21 cellular contexts compared by ENCODE assay signal in genomic region chr2:238039151-238039550, GRCh38. TPM values are rescaled to one million over a fixed set of nuclear protein-coding genes. Genes with fewer than 3 reads are reported as not detected.
A peak's percentile ranks its signal among the peaks of the same experiment; 100 is the strongest.
DNase-seq lines count a peak whose midpoint lies in the region; ATAC-seq and TF ChIP-seq lines count a peak whose summit lies in the region.
"Had no signal": no experiment of that assay in that cellular context is flagged by ENCODE, and none has a peak within 500 bp of the region (broad histone marks: within the 10 kb centered on the region; RNA-seq: fewer than 3 reads in every experiment).

No MANE protein-coding gene starts in this region.

- CTCF ChIA-PET in activated CD8-positive, alpha-beta T cell treated with anti-CD3 and anti-CD28 coated beads for 36 hours (lab: Charles Lee), result no interaction called here

- peaks cover 55 to 74% of the 10 kb centered on the region in 2 donors for H3K36me3 ChIP-seq in ascending aorta

- no peak overlapping the region for H3K27ac ChIP-seq in ascending aorta

- H3K27me3 ChIP-seq in ascending aorta, result no peaks in the 10 kb centered on the region
- H3K27me3 ChIP-seq: BE2C had no signal

- H3K4me3 Mint-ChIP-seq in activated naive CD8-positive, alpha-beta T cell, result no peak overlapping the region
- H3K4me3 Mint-ChIP-seq in activated naive CD8-positive, alpha-beta T cell treated with anti-CD3 and anti-CD28 coated beads, Interleukin-2, amount 50 U/mL, for 24 hours, result no peak overlapping the region
- H3K4me3 Mint-ChIP-seq in activated CD8-positive, alpha-beta T cell treated with anti-CD3 and anti-CD28 coated beads for 36 hours, result no peak overlapping the region
- no peak overlapping the region for H3K4me3 Mint-ChIP-seq in chondrocyte (ENCODE audit: unreplicated experiment)
- H3K4me3 Mint-ChIP-seq: CD4-positive, CD25-positive, alpha-beta regulatory T cell; CD8-positive, alpha-beta memory T cell had no signal

- ATAC-seq in activated naive CD8-positive, alpha-beta T cell treated with anti-CD3 and anti-CD28 coated beads, Interleukin-2, amount 50 U/mL, for 24 hours, result no peak
- no peak for ATAC-seq in activated CD8-positive, alpha-beta T cell treated with anti-CD3 and anti-CD28 coated beads for 36 hours
- ATAC-seq: GM12878, HCT116 had no signal

- H3K36me3 Mint-ChIP-seq in activated naive CD8-positive, alpha-beta T cell, result peaks cover 29% of the 10 kb centered on the region
- H3K36me3 Mint-ChIP-seq in activated naive CD8-positive, alpha-beta T cell treated with anti-CD3 and anti-CD28 coated beads, Interleukin-2, amount 50 U/mL, for 24 hours (ENCODE audit: low read depth), result peaks cover 52% of the 10 kb centered on the region
- peaks cover 50% of the 10 kb centered on the region for H3K36me3 Mint-ChIP-seq in activated CD8-positive, alpha-beta T cell treated with anti-CD3 and anti-CD28 coated beads for 36 hours (ENCODE audit: low read depth)
- peaks cover 42% of the 10 kb centered on the region for H3K36me3 Mint-ChIP-seq in chondrocyte (ENCODE audit: low read depth)

- no peaks in the 10 kb centered on the region for H3K9me3 Mint-ChIP-seq in activated naive CD8-positive, alpha-beta T cell (ENCODE audit: low read depth)
- no peaks in the 10 kb centered on the region for H3K9me3 Mint-ChIP-seq in activated naive CD8-positive, alpha-beta T cell treated with anti-CD3 and anti-CD28 coated beads, Interleukin-2, amount 50 U/mL, for 24 hours
- H3K9me3 Mint-ChIP-seq in activated CD8-positive, alpha-beta T cell treated with anti-CD3 and anti-CD28 coated beads for 36 hours, result no peaks in the 10 kb centered on the region
- no peaks in the 10 kb centered on the region for H3K9me3 Mint-ChIP-seq in chondrocyte (ENCODE audit: low read depth)
- H3K9me3 Mint-ChIP-seq: CD8-positive, alpha-beta memory T cell had no signal

- no peaks in the 10 kb centered on the region for H3K27me3 Mint-ChIP-seq in activated naive CD8-positive, alpha-beta T cell
- H3K27me3 Mint-ChIP-seq in activated naive CD8-positive, alpha-beta T cell treated with anti-CD3 and anti-CD28 coated beads, Interleukin-2, amount 50 U/mL, for 24 hours, result no peaks in the 10 kb centered on the region
- H3K27me3 Mint-ChIP-seq in activated CD8-positive, alpha-beta T cell treated with anti-CD3 and anti-CD28 coated beads for 36 hours, result no peaks in the 10 kb centered on the region
- H3K27me3 Mint-ChIP-seq in chondrocyte (ENCODE audit: low read depth), result no peaks in the 10 kb centered on the region
- H3K27me3 Mint-ChIP-seq: CD4-positive, CD25-positive, alpha-beta regulatory T cell; CD8-positive, alpha-beta memory T cell had no signal

- no peak for DNase-seq in activated naive CD8-positive, alpha-beta T cell treated with anti-CD3 and anti-CD28 coated beads, Interleukin-2, amount 50 U/mL, for 24 hours
- DNase-seq in activated CD8-positive, alpha-beta T cell treated with anti-CD3 and anti-CD28 coated beads for 36 hours, result no peak
- DNase-seq in chondrocyte (ENCODE audit: low spot score) (peak; percentile 38), UCSD-AML1 (lab: John Stamatoyannopoulos, UW; ENCODE audit: unreplicated experiment) (no peak), ascending aorta (ENCODE audit: low spot score in 2 of 2) (no peak), Kasumi-1 (lab: John Stamatoyannopoulos, UW) (no peak)
- DNase-seq: ACHN; BE2C; C1 segment of cervical spinal cord; CD4-positive, CD25-positive, alpha-beta regulatory T cell; CD8-positive, alpha-beta memory T cell; COR-L47; DMS 273 treated with DMSO at 0.1 percent for 48 hours; DMS53; DND-41; EL; GOT3; H7 had no signal

- H3K4me3 ChIP-seq in ascending aorta, result no peak overlapping the region
- H3K4me3 ChIP-seq: GM12878 had no signal

- intact Hi-C loops in activated CD8-positive, alpha-beta T cell treated with anti-CD3 and anti-CD28 coated beads for 36 hours (cut with micrococcal nuclease), result no loop called here
- intact Hi-C loops in ascending aorta (cut with DNase I), result no loop called here

- H3K4me1 Mint-ChIP-seq in activated naive CD8-positive, alpha-beta T cell (ENCODE audit: low read depth), result no peaks in the 10 kb centered on the region
- H3K4me1 Mint-ChIP-seq in activated naive CD8-positive, alpha-beta T cell treated with anti-CD3 and anti-CD28 coated beads, Interleukin-2, amount 50 U/mL, for 24 hours, result no peaks in the 10 kb centered on the region
- H3K4me1 Mint-ChIP-seq in activated CD8-positive, alpha-beta T cell treated with anti-CD3 and anti-CD28 coated beads for 36 hours (ENCODE audit: low read depth), result no peaks in the 10 kb centered on the region
- no peaks in the 10 kb centered on the region for H3K4me1 Mint-ChIP-seq in chondrocyte (ENCODE audit: low read depth)

- H3K9me3 ChIP-seq in ascending aorta, result no peaks in the 10 kb centered on the region
- H3K9me3 ChIP-seq: BE2C had no signal

- no peaks in the 10 kb centered on the region for H3K4me1 ChIP-seq in ascending aorta
- H3K4me1 ChIP-seq: BE2C had no signal

- no peak for TF ChIP-seq CTCF in activated CD8-positive, alpha-beta T cell treated with anti-CD3 and anti-CD28 coated beads for 36 hours (IDR thresholded peaks at IDR 0.05)
- TF ChIP-seq CTCF in chondrocyte (IDR thresholded peaks at IDR 0.05), result no peak
- TF ChIP-seq CTCF in ascending aorta (IDR thresholded peaks at IDR 0.05), result no peak

- POLR2A ChIA-PET in activated CD8-positive, alpha-beta T cell treated with anti-CD3 and anti-CD28 coated beads for 36 hours (lab: Charles Lee), result no interaction called here

- H3K27ac Mint-ChIP-seq in activated naive CD8-positive, alpha-beta T cell, result peak overlapping the region; percentile 28
- no peak overlapping the region for H3K27ac Mint-ChIP-seq in activated naive CD8-positive, alpha-beta T cell treated with anti-CD3 and anti-CD28 coated beads, Interleukin-2, amount 50 U/mL, for 24 hours
- H3K27ac Mint-ChIP-seq in activated CD8-positive, alpha-beta T cell treated with anti-CD3 and anti-CD28 coated beads for 36 hours, result peak overlapping the region; percentile 42
- H3K27ac Mint-ChIP-seq in chondrocyte (ENCODE audit: unreplicated experiment), result no peak overlapping the region
- H3K27ac Mint-ChIP-seq: CD4-positive, CD25-positive, alpha-beta regulatory T cell had no signal

RNA-seq across cellular contexts. Expression of gene SCLY, which starts 21.6 kb away (rescaled TPM):
- 10 to 100 TPM; 77.9 to 93.2 TPM for total RNA-seq in activated CD8-positive, alpha-beta T cell treated with anti-CD3 and anti-CD28 coated beads for 36 hours
- 11.5 to 23.4 TPM (median 12.7 TPM) in 3 replicates for total RNA-seq in chondrocyte
- 87.5 TPM for total RNA-seq in ascending aorta

Comparison
In these comparisons a context has a peak if more than half of its experiments do, and no peak if none do; other contexts are left out.
1. H3K27ac Mint-ChIP-seq: peak in activated naive CD8-positive, alpha-beta T cell (single experiment) and activated CD8-positive, alpha-beta T cell treated with anti-CD3 and anti-CD28 coated beads for 36 hours (single experiment); none in activated naive CD8-positive, alpha-beta T cell treated with anti-CD3 and anti-CD28 coated beads, Interleukin-2, amount 50 U/mL, for 24 hours (single experiment) and chondrocyte (single experiment).